1 cellular context compared by ENCODE assay signal in the genomic region with DNA sequence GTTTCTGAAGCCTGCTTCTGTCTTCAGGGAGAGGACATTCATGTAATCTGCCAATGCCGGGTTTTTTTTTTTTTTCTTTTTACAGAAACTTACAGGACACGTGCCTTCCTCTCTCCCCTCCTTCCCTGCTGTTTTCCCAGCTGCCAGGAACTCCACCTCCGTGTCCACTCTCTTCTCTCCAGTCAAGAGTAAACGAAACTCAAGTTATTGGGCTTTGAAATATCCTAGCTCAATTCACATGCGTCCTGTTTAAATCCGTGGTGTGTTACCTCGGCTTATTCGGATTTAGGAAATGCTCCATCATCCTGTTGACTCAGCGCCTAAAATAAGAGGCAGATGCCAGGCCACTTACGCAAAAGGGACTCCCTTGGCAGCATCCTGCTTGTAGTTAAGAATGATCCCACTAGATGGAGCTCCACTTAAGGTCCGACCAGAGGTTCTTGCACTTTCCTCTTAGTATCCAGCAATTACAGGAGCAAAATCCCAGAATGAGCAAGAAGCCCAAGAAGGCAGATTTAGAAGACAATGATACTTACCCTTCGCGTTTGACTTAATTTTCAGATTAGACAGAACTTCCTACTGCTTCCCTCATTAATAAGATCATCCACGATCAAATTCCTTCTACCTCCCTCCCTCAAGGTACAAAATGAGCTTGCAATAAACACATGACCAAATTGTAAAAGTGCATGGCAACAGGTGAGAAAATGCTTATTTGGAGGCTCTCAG.
TF ChIP-seq lines count a peak whose summit lies in the region.

No MANE protein-coding gene starts in this region.

TF ChIP-seq in K562, 482 proteins besides CTCF, POLR2A, EP300 and RAD21 (continued from another document):
- TF ChIP-seq, protein P1, sequence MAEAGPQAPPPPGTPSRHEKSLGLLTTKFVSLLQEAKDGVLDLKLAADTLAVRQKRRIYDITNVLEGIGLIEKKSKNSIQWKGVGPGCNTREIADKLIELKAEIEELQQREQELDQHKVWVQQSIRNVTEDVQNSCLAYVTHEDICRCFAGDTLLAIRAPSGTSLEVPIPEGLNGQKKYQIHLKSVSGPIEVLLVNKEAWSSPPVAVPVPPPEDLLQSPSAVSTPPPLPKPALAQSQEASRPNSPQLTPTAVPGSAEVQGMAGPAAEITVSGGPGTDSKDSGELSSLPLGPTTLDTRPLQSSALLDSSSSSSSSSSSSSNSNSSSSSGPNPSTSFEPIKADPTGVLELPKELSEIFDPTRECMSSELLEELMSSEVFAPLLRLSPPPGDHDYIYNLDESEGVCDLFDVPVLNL (CRISPR knock-in tag; IDR thresholded peaks at IDR 0.05; ENCODE audit: low read depth): no peak
- TF ChIP-seq, protein P2, sequence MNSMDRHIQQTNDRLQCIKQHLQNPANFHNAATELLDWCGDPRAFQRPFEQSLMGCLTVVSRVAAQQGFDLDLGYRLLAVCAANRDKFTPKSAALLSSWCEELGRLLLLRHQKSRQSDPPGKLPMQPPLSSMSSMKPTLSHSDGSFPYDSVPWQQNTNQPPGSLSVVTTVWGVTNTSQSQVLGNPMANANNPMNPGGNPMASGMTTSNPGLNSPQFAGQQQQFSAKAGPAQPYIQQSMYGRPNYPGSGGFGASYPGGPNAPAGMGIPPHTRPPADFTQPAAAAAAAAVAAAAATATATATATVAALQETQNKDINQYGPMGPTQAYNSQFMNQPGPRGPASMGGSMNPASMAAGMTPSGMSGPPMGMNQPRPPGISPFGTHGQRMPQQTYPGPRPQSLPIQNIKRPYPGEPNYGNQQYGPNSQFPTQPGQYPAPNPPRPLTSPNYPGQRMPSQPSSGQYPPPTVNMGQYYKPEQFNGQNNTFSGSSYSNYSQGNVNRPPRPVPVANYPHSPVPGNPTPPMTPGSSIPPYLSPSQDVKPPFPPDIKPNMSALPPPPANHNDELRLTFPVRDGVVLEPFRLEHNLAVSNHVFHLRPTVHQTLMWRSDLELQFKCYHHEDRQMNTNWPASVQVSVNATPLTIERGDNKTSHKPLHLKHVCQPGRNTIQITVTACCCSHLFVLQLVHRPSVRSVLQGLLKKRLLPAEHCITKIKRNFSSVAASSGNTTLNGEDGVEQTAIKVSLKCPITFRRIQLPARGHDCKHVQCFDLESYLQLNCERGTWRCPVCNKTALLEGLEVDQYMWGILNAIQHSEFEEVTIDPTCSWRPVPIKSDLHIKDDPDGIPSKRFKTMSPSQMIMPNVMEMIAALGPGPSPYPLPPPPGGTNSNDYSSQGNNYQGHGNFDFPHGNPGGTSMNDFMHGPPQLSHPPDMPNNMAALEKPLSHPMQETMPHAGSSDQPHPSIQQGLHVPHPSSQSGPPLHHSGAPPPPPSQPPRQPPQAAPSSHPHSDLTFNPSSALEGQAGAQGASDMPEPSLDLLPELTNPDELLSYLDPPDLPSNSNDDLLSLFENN (IDR thresholded peaks at IDR 0.05; ENCODE audit: low read depth in 2 of 2, low read length in 2 of 2): no peak
- TF ChIP-seq TEAD4 (IDR thresholded peaks at IDR 0.05; ENCODE audit: low read length): 0 out of 2 replicates have a peak, but pooled peaks have one; percentile 8
- no peak for TF ChIP-seq TEAD4 (CRISPR knock-in tag; IDR thresholded peaks at IDR 0.05; ENCODE audit: borderline replicate concordance)
- TF ChIP-seq, protein P3, sequence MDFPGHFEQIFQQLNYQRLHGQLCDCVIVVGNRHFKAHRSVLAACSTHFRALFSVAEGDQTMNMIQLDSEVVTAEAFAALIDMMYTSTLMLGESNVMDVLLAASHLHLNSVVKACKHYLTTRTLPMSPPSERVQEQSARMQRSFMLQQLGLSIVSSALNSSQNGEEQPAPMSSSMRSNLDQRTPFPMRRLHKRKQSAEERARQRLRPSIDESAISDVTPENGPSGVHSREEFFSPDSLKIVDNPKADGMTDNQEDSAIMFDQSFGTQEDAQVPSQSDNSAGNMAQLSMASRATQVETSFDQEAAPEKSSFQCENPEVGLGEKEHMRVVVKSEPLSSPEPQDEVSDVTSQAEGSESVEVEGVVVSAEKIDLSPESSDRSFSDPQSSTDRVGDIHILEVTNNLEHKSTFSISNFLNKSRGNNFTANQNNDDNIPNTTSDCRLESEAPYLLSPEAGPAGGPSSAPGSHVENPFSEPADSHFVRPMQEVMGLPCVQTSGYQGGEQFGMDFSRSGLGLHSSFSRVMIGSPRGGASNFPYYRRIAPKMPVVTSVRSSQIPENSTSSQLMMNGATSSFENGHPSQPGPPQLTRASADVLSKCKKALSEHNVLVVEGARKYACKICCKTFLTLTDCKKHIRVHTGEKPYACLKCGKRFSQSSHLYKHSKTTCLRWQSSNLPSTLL (IDR thresholded peaks at IDR 0.05): no peak
- no peak for TF ChIP-seq TEAD1 (CRISPR knock-in tag; IDR thresholded peaks at IDR 0.05)
- TF ChIP-seq CEBPG (CRISPR knock-in tag; IDR thresholded peaks at IDR 0.05): 0 out of 2 replicates have a peak, but pooled peaks have one; percentile 23
- peak in 1 of 2 experiments; percentile 49; a peak in 3 of 4 replicates for TF ChIP-seq CEBPG (tag; conservative IDR thresholded peaks at IDR 0.05 in 1 of 2, IDR thresholded peaks at IDR 0.05 in 1 of 2)
- TF ChIP-seq ZNF316 (IDR thresholded peaks at IDR 0.05): peak; percentile 57
- TF ChIP-seq SRSF3 (IDR thresholded peaks at IDR 0.05; ENCODE audit: insufficient read depth, low read length): no peak
- peak; percentile 43 for TF ChIP-seq MAFK (IDR thresholded peaks at IDR 0.05; ENCODE audit: low read length)
- peak; percentile 54; the same call in 1 of the 2 replicates for TF ChIP-seq MAFG (tag; conservative IDR thresholded peaks at IDR 0.05)
